In genomic region chr22:45785458-45785857, GRCh38 we compare ENCODE assay signal across 14 cellular contexts.
DNase-seq lines count a peak whose midpoint lies in the region; ATAC-seq and TF ChIP-seq lines count a peak whose summit lies in the region.
"Had no signal": no experiment of that assay in that cellular context is flagged by ENCODE, and none has a peak within 500 bp of the region (broad histone marks: within the 10 kb centered on the region; RNA-seq: fewer than 3 reads in every experiment).

No MANE protein-coding gene starts in this region.

- no peaks in the 10 kb centered on the region for H3K27me3 Mint-ChIP-seq in CD4-positive, alpha-beta memory T cell
- H3K27me3 Mint-ChIP-seq: activated naive CD4-positive, alpha-beta T cell treated with anti-CD3 and anti-CD28 coated beads, Interleukin-2, amount 50 U/mL, for 24 hours; naive thymus-derived CD8-positive, alpha-beta T cell had no signal

- whole genome bisulfite sequencing in body of pancreas, 2 donors = 58% methylated on average over 8 of the region's 8 CpGs

- H3K27ac Mint-ChIP-seq in CD4-positive, alpha-beta memory T cell = no peak overlapping the region
- H3K27ac Mint-ChIP-seq: activated naive CD4-positive, alpha-beta T cell treated with anti-CD3 and anti-CD28 coated beads, Interleukin-2, amount 50 U/mL, for 24 hours had no signal

- no peaks in the 10 kb centered on the region for H3K9me3 Mint-ChIP-seq in CD4-positive, alpha-beta memory T cell
- H3K9me3 Mint-ChIP-seq: activated naive CD4-positive, alpha-beta T cell treated with anti-CD3 and anti-CD28 coated beads, Interleukin-2, amount 50 U/mL, for 24 hours had no signal

- H3K36me3 Mint-ChIP-seq in CD4-positive, alpha-beta memory T cell = peaks cover 14 to 36% of the 10 kb centered on the region in 2 donors

- peaks cover 61% of the 10 kb centered on the region for H3K4me1 ChIP-seq in KMS-11 (ENCODE audit: low read depth, poor library complexity, severe bottlenecking)
- peaks cover 40% of the 10 kb centered on the region for H3K4me1 ChIP-seq in body of pancreas
- H3K4me1 ChIP-seq in lower lobe of right lung = peaks cover 26% of the 10 kb centered on the region
- H3K4me1 ChIP-seq in CD4-positive, alpha-beta memory T cell (ENCODE audit: insufficient read depth, low read length) = no peaks in the 10 kb centered on the region

- H3K27me3 ChIP-seq in KMS-11 (ENCODE audit: insufficient read depth, low read depth) (no peaks in the 10 kb centered on the region), body of pancreas (no peaks in the 10 kb centered on the region), lower lobe of right lung (ENCODE audit: low read depth) (no peaks in the 10 kb centered on the region)
- H3K27me3 ChIP-seq in CD4-positive, alpha-beta memory T cell (ENCODE audit: insufficient read depth, low read length) = no peaks in the 10 kb centered on the region

- no peak overlapping the region; the same call in 1 of the 2 replicates for H2AFZ ChIP-seq in KMS-11 (ENCODE audit: low read depth)

- H3K27ac ChIP-seq in C4-2B (peak overlapping the region; percentile 67), KMS-11 (peak overlapping the region; percentile 79), body of pancreas (peak overlapping the region in 1 of 4 donors; percentile 1), lower lobe of right lung (no peak overlapping the region)
- no peak overlapping the region for H3K27ac ChIP-seq in CD4-positive, alpha-beta memory T cell (ENCODE audit: low read depth, low read length)

- POLR2A ChIA-PET in CD4-positive, alpha-beta memory T cell (lab: Charles Lee; ENCODE audit: partially characterized antibody) = no interaction called here

- TF ChIP-seq POLR2A in body of pancreas (IDR thresholded peaks at IDR 0.05) = no peak

- ATAC-seq in body of pancreas = peak; percentile 82
- peak; percentile 70 to 79 for ATAC-seq in lower lobe of right lung
- no peak for ATAC-seq in HG03442 (IDR thresholded peaks at IDR 0.05; ENCODE audit: unreplicated experiment)
- ATAC-seq: naive thymus-derived CD8-positive, alpha-beta T cell had no signal

- H3K36me3 ChIP-seq in KMS-11 (ENCODE audit: insufficient read depth) (no peaks in the 10 kb centered on the region), body of pancreas (replicated peaks in 1 of 2; ENCODE audit: insufficient read depth in 1 of 2, low read depth in 2 of 2) (no peaks in the 10 kb centered on the region), lower lobe of right lung (no peaks in the 10 kb centered on the region)
- H3K36me3 ChIP-seq in CD4-positive, alpha-beta memory T cell (ENCODE audit: insufficient read depth, low read length) = no peaks in the 10 kb centered on the region

- H3K4me3 Mint-ChIP-seq in CD4-positive, alpha-beta memory T cell = no peak overlapping the region
- H3K4me3 Mint-ChIP-seq: activated naive CD4-positive, alpha-beta T cell treated with anti-CD3 and anti-CD28 coated beads, Interleukin-2, amount 50 U/mL, for 24 hours; naive thymus-derived CD8-positive, alpha-beta T cell had no signal

- intact Hi-C loops in body of pancreas (cut with DNase I) (no loop called here), lower lobe of right lung (cut with DNase I) (no loop called here)
- intact Hi-C loops in CD4-positive, alpha-beta memory T cell (cut with micrococcal nuclease) = no loop called here

- peak overlapping the region; percentile 45 for H3K4me2 ChIP-seq in KMS-11

- no peaks in the 10 kb centered on the region for H4K20me1 ChIP-seq in KMS-11 (ENCODE audit: insufficient read depth)

- CTCF ChIA-PET in CD4-positive, alpha-beta memory T cell (lab: Charles Lee; ENCODE audit: partially characterized antibody) = no interaction called here

- H3K4me1 Mint-ChIP-seq in CD4-positive, alpha-beta memory T cell = peaks cover 0 to 5% (median under 1%) of the 10 kb centered on the region in 4 donors
- H3K4me1 Mint-ChIP-seq: activated naive CD4-positive, alpha-beta T cell treated with anti-CD3 and anti-CD28 coated beads, Interleukin-2, amount 50 U/mL, for 24 hours had no signal

- H3K9me3 ChIP-seq in body of pancreas = no peaks in the 10 kb centered on the region
- no peaks in the 10 kb centered on the region for H3K9me3 ChIP-seq in lower lobe of right lung
- no peaks in the 10 kb centered on the region for H3K9me3 ChIP-seq in CD4-positive, alpha-beta memory T cell (ENCODE audit: control insufficient read depth in 1 of 2, low read length in 2 of 2)

- peak overlapping the region; percentile 50; the same call in 1 of the 2 replicates for H3K9ac ChIP-seq in KMS-11

- DNase-seq in body of pancreas = peak; percentile 35 to 71 (median 58)
- DNase-seq in lower lobe of right lung = no peak
- DNase-seq in AG20443 (ENCODE audit: low spot score) = no peak
- DNase-seq in DMS79 (lab: John Stamatoyannopoulos, UW) = no peak
- DNase-seq in CD4-positive, alpha-beta memory T cell = no peak
- DNase-seq: activated CD4-positive, alpha-beta T cell treated with anti-CD3 and anti-CD28 coated beads, Interleukin-2, amount 50 U/mL, for 4 hours; effector CD4-positive, alpha-beta T cell; naive thymus-derived CD8-positive, alpha-beta T cell; NCI-H748 treated with DMSO at 0.1 percent for 48 hours; stimulated activated naive CD4-positive, alpha-beta T cell treated with Interleukin-2 at 50 U/mL for 16 hours had no signal

- H3K4me3 ChIP-seq in KMS-11 (IDR thresholded peaks at IDR 0.05; ENCODE audit: insufficient read depth, low read depth, low read length) = no peak overlapping the region
- H3K4me3 ChIP-seq in body of pancreas = no peak overlapping the region
- no peak overlapping the region for H3K4me3 ChIP-seq in lower lobe of right lung
- H3K4me3 ChIP-seq in CD4-positive, alpha-beta memory T cell (ENCODE audit: low read length in 2 of 2) = no peak overlapping the region

- no peaks in the 10 kb centered on the region for H3K79me2 ChIP-seq in KMS-11 (ENCODE audit: insufficient read depth, low read depth)

- TF ChIP-seq CTCF in C4-2B (conservative IDR thresholded peaks at IDR 0.05) (no peak), KMS-11 (conservative IDR thresholded peaks at IDR 0.05; ENCODE audit: low read depth, low read length) (no peak), body of pancreas (IDR thresholded peaks at IDR 0.05) (no peak), lower lobe of right lung (IDR thresholded peaks at IDR 0.05) (no peak)

Comparison
In these comparisons a context has a peak if more than half of its experiments do, and no peak if none do; other contexts are left out.
1. H3K27ac ChIP-seq: peak in C4-2B (single experiment) and KMS-11 (single experiment); none in lower lobe of right lung (single experiment) and CD4-positive, alpha-beta memory T cell (single experiment).
2. DNase-seq: peak in body of pancreas (4 of 4); none in lower lobe of right lung (single experiment), AG20443 (single experiment), DMS79 (single experiment) and CD4-positive, alpha-beta memory T cell (0 of 5).